In genomic region chr10:66999762-67000161, GRCh38 we compare ENCODE assay signal across 30 cellular contexts.
"Had no signal": no experiment of that assay in that cellular context is flagged by ENCODE, and none has a peak within 500 bp of the region (broad histone marks: within the 10 kb centered on the region; RNA-seq: fewer than 3 reads in every experiment).

No MANE protein-coding gene starts in this region.

- H3K4me1 ChIP-seq: pancreas, psoas muscle, right lobe of liver, stomach, suprapubic skin, testis, tibial artery, transverse colon, upper lobe of right lung, uterus had no signal

- H3K36me3 Mint-ChIP-seq: naive thymus-derived CD4-positive, alpha-beta T cell; natural killer cell; stimulated activated effector memory CD8-positive, alpha-beta T cell treated with anti-CD3 and anti-CD28 coated beads, Interleukin-12 subunit alpha, Interleukin-12 subunit beta, amount 100 ng/mL, for 72 hours; stimulated activated naive B cell treated with anti-CD40 and anti-IgM and Interleukin-4, amounts not matched to agents 10 μg/mL and 1 μg/mL and 100 μg/mL, for 72 hours; type B pancreatic cell had no signal

- H3K9me3 ChIP-seq: neutrophil, pancreas, psoas muscle, right lobe of liver, sigmoid colon, stomach, suprapubic skin, testis, tibial artery, transverse colon, upper lobe of right lung, uterus had no signal

- H3K27ac ChIP-seq: neutrophil, pancreas, psoas muscle, right lobe of liver, sigmoid colon, stomach, suprapubic skin, testis, tibial artery, transverse colon, upper lobe of right lung, uterus had no signal

- H3K27ac Mint-ChIP-seq: naive thymus-derived CD4-positive, alpha-beta T cell; natural killer cell; nephron progenitor cell; progenitor cell of endocrine pancreas; stimulated activated effector memory CD8-positive, alpha-beta T cell treated with anti-CD3 and anti-CD28 coated beads, Interleukin-12 subunit alpha, Interleukin-12 subunit beta, amount 100 ng/mL, for 72 hours; stimulated activated naive B cell treated with anti-CD40 and anti-IgM and Interleukin-4, amounts not matched to agents 10 μg/mL and 1 μg/mL and 100 μg/mL, for 72 hours; stimulated activated naive CD8-positive, alpha-beta T cell treated with anti-CD3 and anti-CD28 coated beads, Interleukin-15, Interleukin-2, amounts not matched to agents 100 ng/mL and 50 ng/mL, for 24 hours; type B pancreatic cell had no signal

- ATAC-seq: naive thymus-derived CD4-positive, alpha-beta T cell; natural killer cell; pancreas; psoas muscle; right cardiac atrium; right lobe of liver; stimulated activated effector memory CD8-positive, alpha-beta T cell treated with anti-CD3 and anti-CD28 coated beads, Interleukin-12 subunit alpha, Interleukin-12 subunit beta, amount 100 ng/mL, for 72 hours; stimulated activated naive B cell treated with anti-CD40 and anti-IgM and Interleukin-4, amounts not matched to agents 10 μg/mL and 1 μg/mL and 100 μg/mL, for 72 hours; upper lobe of right lung had no signal

- H3K36me3 ChIP-seq: neutrophil, pancreas, right lobe of liver, sigmoid colon, stomach, suprapubic skin, tibial artery, transverse colon, upper lobe of right lung, uterus had no signal

- FAIRE-seq: pancreas, small intestine had no signal

- H3K4me1 Mint-ChIP-seq: naive thymus-derived CD4-positive, alpha-beta T cell; natural killer cell; nephron progenitor cell; neural crest cell; stimulated activated effector memory CD8-positive, alpha-beta T cell treated with anti-CD3 and anti-CD28 coated beads, Interleukin-12 subunit alpha, Interleukin-12 subunit beta, amount 100 ng/mL, for 72 hours; stimulated activated naive B cell treated with anti-CD40 and anti-IgM and Interleukin-4, amounts not matched to agents 10 μg/mL and 1 μg/mL and 100 μg/mL, for 72 hours had no signal

- H3K27me3 ChIP-seq: neutrophil, pancreas, right lobe of liver, sigmoid colon, stomach, suprapubic skin, testis, tibial artery, transverse colon, upper lobe of right lung, uterus had no signal

- H3K4me3 Mint-ChIP-seq: naive thymus-derived CD4-positive, alpha-beta T cell; natural killer cell; nephron progenitor cell; neural crest cell; stimulated activated effector memory CD8-positive, alpha-beta T cell treated with anti-CD3 and anti-CD28 coated beads, Interleukin-12 subunit alpha, Interleukin-12 subunit beta, amount 100 ng/mL, for 72 hours; stimulated activated naive B cell treated with anti-CD40 and anti-IgM and Interleukin-4, amounts not matched to agents 10 μg/mL and 1 μg/mL and 100 μg/mL, for 72 hours; stimulated activated naive CD8-positive, alpha-beta T cell treated with anti-CD3 and anti-CD28 coated beads, Interleukin-15, Interleukin-2, amounts not matched to agents 100 ng/mL and 50 ng/mL, for 24 hours; type B pancreatic cell had no signal

- H3K27me3 Mint-ChIP-seq: progenitor cell of endocrine pancreas; stimulated activated naive B cell treated with anti-CD40 and anti-IgM and Interleukin-4, amounts not matched to agents 10 μg/mL and 1 μg/mL and 100 μg/mL, for 72 hours; stimulated activated naive CD8-positive, alpha-beta T cell treated with anti-CD3 and anti-CD28 coated beads, Interleukin-15, Interleukin-2, amounts not matched to agents 100 ng/mL and 50 ng/mL, for 24 hours; type B pancreatic cell had no signal

- H3K4me3 ChIP-seq: pancreas, psoas muscle, right lobe of liver, sigmoid colon, stomach, suprapubic skin, testis, tibial artery, transverse colon, upper lobe of right lung, uterus had no signal

- DNase-seq: naive thymus-derived CD4-positive, alpha-beta T cell; natural killer cell; nephron progenitor cell; nucleus accumbens; pancreas; posterior cingulate gyrus; psoas muscle; right cardiac atrium; right lobe of liver; sigmoid colon; small intestine; stimulated activated CD4-positive, alpha-beta T cell treated with anti-CD3 and anti-CD28 coated beads, Interleukin-15, amount 100 ng/mL, for 24 hours; stimulated activated CD4-positive, alpha-beta T cell treated with anti-CD3 and anti-CD28 coated beads, Interleukin-2, amount 100 ng/mL, for 24 hours; stimulated activated CD4-positive, alpha-beta T cell treated with anti-CD3 and anti-CD28 coated beads, Interleukin-2, amount 100 ng/mL, for 48 hours; stimulated activated CD4-positive, alpha-beta T cell treated with anti-CD3 and anti-CD28 coated beads, Interleukin-4, amount 100 ng/mL, for 24 hours; stimulated activated naive B cell treated with anti-CD40 and anti-IgM and Interleukin-4, amounts not matched to agents 10 μg/mL and 1 μg/mL and 100 μg/mL, for 72 hours; stimulated activated naive CD4-positive, alpha-beta T cell treated with Interleukin-2 at 50 U/mL for 16 hours; stomach; testis; tibial artery; transverse colon; upper lobe of right lung; uterus had no signal

- H3K9me3 Mint-ChIP-seq: nephron progenitor cell; neural crest cell; stimulated activated naive CD8-positive, alpha-beta T cell treated with anti-CD3 and anti-CD28 coated beads, Interleukin-15, Interleukin-2, amounts not matched to agents 100 ng/mL and 50 ng/mL, for 24 hours; type B pancreatic cell had no signal
